22 cellular contexts compared by ENCODE assay signal in the genomic region with DNA sequence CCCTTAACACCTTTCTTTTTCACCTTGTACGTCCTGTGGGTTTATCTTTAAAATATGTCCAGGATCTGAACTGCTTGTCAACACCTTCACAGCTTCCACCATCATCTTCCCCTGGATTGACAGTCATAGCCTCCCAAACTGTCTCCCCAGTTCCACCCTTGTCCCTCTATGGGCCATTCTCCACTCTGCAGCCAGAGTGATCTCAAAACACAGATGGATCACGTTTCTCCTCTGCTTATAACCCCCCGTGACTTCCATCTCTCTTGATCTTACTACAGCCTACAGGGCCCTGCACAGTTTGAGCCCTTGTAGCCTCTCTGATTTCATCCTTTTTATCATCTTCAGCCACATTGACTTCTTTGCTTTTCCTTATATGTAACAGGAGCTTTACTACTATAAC. TPM values are rescaled to one million over a fixed set of nuclear protein-coding genes. Genes with fewer than 3 reads are reported as not detected.
DNase-seq lines count a peak whose midpoint lies in the region; FAIRE-seq and TF ChIP-seq lines count a peak whose summit lies in the region.
"Had no signal": no experiment of that assay in that cellular context is flagged by ENCODE, and none has a peak within 500 bp of the region (broad histone marks: within the 10 kb centered on the region; RNA-seq: fewer than 3 reads in every experiment).

No MANE protein-coding gene starts in this region.

- no peaks in the 10 kb centered on the region for H3K4me1 ChIP-seq in H9 (ENCODE audit: insufficient read depth, low read length)
- H3K4me1 ChIP-seq: HAP-1 had no signal

- H3K4me2 ChIP-seq in H9 (ENCODE audit: insufficient read depth, insufficient read length, low read length), result no peak overlapping the region
- H3K4me2 ChIP-seq: A549, SK-N-SH had no signal

- H2BK120ac ChIP-seq in H9 (ENCODE audit: low read depth, low read length, poor library complexity, severe bottlenecking), result no peak overlapping the region

- POLR2A ChIA-PET in AG04450 (lab: Yijun Ruan, JAX), result interaction anchor here (0.7 kb wide), 1 partner anchor 145 kb away, joined by 3 read pairs; no protein-coding TSS in a partner anchor

- H3K14ac ChIP-seq in H9 (ENCODE audit: insufficient read depth, low read length), result no peak overlapping the region

- H4K8ac ChIP-seq in H9 (replicated peaks; ENCODE audit: insufficient read length, low read depth, low read length), result no peak overlapping the region

- no peak overlapping the region for H4K91ac ChIP-seq in H9 (ENCODE audit: insufficient read length, low read depth, low read length)

- H2AFZ ChIP-seq in H9 (ENCODE audit: low read length), result no peak overlapping the region

- H3K27ac Mint-ChIP-seq in H9 (no peak overlapping the region), nephron progenitor cell (no peak overlapping the region), osteocyte (ENCODE audit: unreplicated experiment) (no peak overlapping the region)
- H3K27ac Mint-ChIP-seq: IgD-negative memory B cell had no signal

- no peaks in the 10 kb centered on the region for H3K9me3 Mint-ChIP-seq in H9
- H3K9me3 Mint-ChIP-seq in nephron progenitor cell, result no peaks in the 10 kb centered on the region
- H3K9me3 Mint-ChIP-seq in osteocyte (ENCODE audit: unreplicated experiment), result no peaks in the 10 kb centered on the region
- H3K9me3 Mint-ChIP-seq: IgD-negative memory B cell had no signal

- H2AK5ac ChIP-seq in H9 (ENCODE audit: insufficient read length, low read length), result no peak overlapping the region

- TF ChIP-seq CTCF in AG04450 (IDR thresholded peaks at IDR 0.05; ENCODE audit: low read depth, low read length), result peak; percentile 24
- peak; percentile 23; the same call in 1 of the 3 replicates for TF ChIP-seq CTCF in H9 (conservative IDR thresholded peaks at IDR 0.05)
- peak; percentile 25 for TF ChIP-seq CTCF in brain microvascular endothelial cell (IDR thresholded peaks at IDR 0.05; ENCODE audit: low read depth, low read length, missing control alignments)
- no peak for TF ChIP-seq CTCF in nephron progenitor cell (IDR thresholded peaks at IDR 0.05)
- TF ChIP-seq CTCF in osteocyte (IDR thresholded peaks at IDR 0.05), result no peak

- peaks cover 96% of the 10 kb centered on the region for H3K27me3 Mint-ChIP-seq in H9 (ENCODE audit: low read depth)
- peaks cover 70% of the 10 kb centered on the region for H3K27me3 Mint-ChIP-seq in nephron progenitor cell (ENCODE audit: low read depth, poor library complexity)
- peaks cover 42% of the 10 kb centered on the region for H3K27me3 Mint-ChIP-seq in osteocyte (ENCODE audit: unreplicated experiment)

- no peak overlapping the region for H3K56ac ChIP-seq in H9 (ENCODE audit: insufficient read length, low read depth, low read length)

- CTCF ChIA-PET in AG04450 (lab: Charles Lee), result no interaction called here

- no peak overlapping the region for H3T11ph ChIP-seq in H9 (ENCODE audit: low read length)

- FAIRE-seq in GM19239 (lab: Jason Lieb, UNC), result no peak
- FAIRE-seq: A549 had no signal

- WGBS in H9 (ENCODE audit: extremely low coverage, insufficient read length, low lambda C conversion rate), result no CpG with 5 or more reads among the region's 3 CpGs

- in situ Hi-C loops in brain microvascular endothelial cell (cut with HindIII; ENCODE audit: low pct_ligation_motif_present, low sequenced_read_pairs) (no loop called here), KBM-7 (cut with MboI; ENCODE audit: low pct_unique_long_range_greater_than_20kb, low sequenced_read_pairs) (no loop called here)

- no peak overlapping the region for H3K18ac ChIP-seq in H9 (ENCODE audit: insufficient read length, low read depth, low read length)

- H4K20me1 ChIP-seq in H9 (ENCODE audit: control insufficient read depth, insufficient read depth, insufficient read length), result no peaks in the 10 kb centered on the region

- H3K27ac ChIP-seq in AG04450 (ENCODE audit: low read depth, low read length), result no peak overlapping the region
- H3K27ac ChIP-seq in H9 (ENCODE audit: insufficient read length, low read depth, low read length), result no peak overlapping the region
- no peak overlapping the region for H3K27ac ChIP-seq in brain microvascular endothelial cell
- H3K27ac ChIP-seq: A549, C4-2B had no signal

- no peak overlapping the region for H2BK5ac ChIP-seq in H9 (ENCODE audit: insufficient read length, low read length)

- H3K36me3 ChIP-seq in brain microvascular endothelial cell (replicated peaks), result no peaks in the 10 kb centered on the region
- H3K36me3 ChIP-seq: HAP-1 had no signal

- DNase-seq in AG04450 (ENCODE audit: low read depth, low spot score) (no peak), H9 (no peak), brain microvascular endothelial cell (no peak), nephron progenitor cell (no peak), osteocyte (ENCODE audit: extremely low spot score, unreplicated experiment) (no peak), GM19239 (ENCODE audit: insufficient read length, low spot score) (no peak), KBM-7 (no peak)
- DNase-seq: DND-41, NCI-H1105, NCI-H2081, NCI-H510A, NCI-H748 treated with DMSO at 0.1 percent for 48 hours, PC-3, RPMI8226, SHP77 treated with DMSO at 0.1 percent for 48 hours, SK-N-SH had no signal

- H3K23me2 ChIP-seq in H9 (ENCODE audit: insufficient read length, low read depth, low read length, poor library complexity, severe bottlenecking), result peaks cover 5% of the 10 kb centered on the region

- H3K4me1 Mint-ChIP-seq in H9, result peaks cover 3 to 23% of the 10 kb centered on the region in 2 experiments
- H3K4me1 Mint-ChIP-seq in nephron progenitor cell, result peaks cover 62% of the 10 kb centered on the region
- H3K4me1 Mint-ChIP-seq in osteocyte (ENCODE audit: unreplicated experiment), result peaks cover 19% of the 10 kb centered on the region

- H3K27me3 ChIP-seq in AG04450 (ENCODE audit: control insufficient read depth, insufficient read depth, low read length) (peaks cover 67% of the 10 kb centered on the region), H9 (ENCODE audit: insufficient read depth, low read length) (peaks cover 40% of the 10 kb centered on the region), brain microvascular endothelial cell (replicated peaks) (peaks cover 29% of the 10 kb centered on the region)

- H3K23ac ChIP-seq in H9 (ENCODE audit: insufficient read length, low read depth, low read length), result no peak overlapping the region

- H4K5ac ChIP-seq in H9 (ENCODE audit: insufficient read length, low read depth, low read length), result no peak overlapping the region

- H3K9me3 ChIP-seq in AG04450 (ENCODE audit: control insufficient read depth, insufficient read depth, low read length), result peaks cover 7% of the 10 kb centered on the region; the same call in 1 of the 2 replicates
- H3K9me3 ChIP-seq in H9 (ENCODE audit: control insufficient read depth, low read depth, low read length), result no peaks in the 10 kb centered on the region
- H3K9me3 ChIP-seq: A549, HAP-1, SK-N-SH had no signal

- H3K9ac ChIP-seq in H9 (ENCODE audit: extremely low read depth, insufficient read length, low read length), result no peak overlapping the region
- H3K9ac ChIP-seq: SK-N-SH had no signal

- H3K79me1 ChIP-seq in H9 (ENCODE audit: insufficient read depth, low read depth, low read length, poor library complexity, severe bottlenecking), result no peaks in the 10 kb centered on the region

- H2BK12ac ChIP-seq in H9 (ENCODE audit: insufficient read length, low read depth, low read length), result no peak overlapping the region

- no peak overlapping the region for H2BK20ac ChIP-seq in H9 (ENCODE audit: low read depth, low read length, poor library complexity, severe bottlenecking)

- H3K4ac ChIP-seq in H9 (ENCODE audit: low read depth, low read length), result no peak overlapping the region

- H3K79me2 ChIP-seq in H9 (ENCODE audit: insufficient read depth, low read length), result no peaks in the 10 kb centered on the region

- H3K4me3 ChIP-seq in AG04450 (ENCODE audit: low read depth, low read length), result no peak overlapping the region
- no peak overlapping the region for H3K4me3 ChIP-seq in brain microvascular endothelial cell (ENCODE audit: low read depth, low read length)
- H3K4me3 ChIP-seq: A549, HAP-1 had no signal

- H3K36me3 Mint-ChIP-seq in H9 (ENCODE audit: insufficient read depth in 1 of 3, low read depth in 3 of 3) (no peaks in the 10 kb centered on the region), nephron progenitor cell (ENCODE audit: low read depth) (no peaks in the 10 kb centered on the region), osteocyte (ENCODE audit: unreplicated experiment) (no peaks in the 10 kb centered on the region)

- H3K4me3 Mint-ChIP-seq in H9, result no peak overlapping the region
- H3K4me3 Mint-ChIP-seq in nephron progenitor cell, result peak overlapping the region; percentile 3
- H3K4me3 Mint-ChIP-seq in osteocyte (ENCODE audit: unreplicated experiment), result no peak overlapping the region
- H3K4me3 Mint-ChIP-seq: IgD-negative memory B cell had no signal

- H2BK15ac ChIP-seq in H9 (ENCODE audit: low read depth, low read length), result no peak overlapping the region

RNA-seq across cellular contexts. Expression of gene INSRR, which starts 4.3 kb away (rescaled TPM):
- polyA plus RNA-seq in AG04450 (2011; rRNA removed), result not detected in 2 replicates
- not detected in 2 replicates for polyA minus RNA-seq in AG04450 (2011; rRNA and poly(A)+ RNA removed)
- total RNA-seq in H9 (2021) (not detected in 2 replicates), osteocyte (0.08 and 0.21 TPM in 2 replicates)
- total RNA-seq: G401, LHCN-M2, PC-3 had no signal
- polyA plus RNA-seq: A549, IgD-negative memory B cell had no signal

RNA-seq across cellular contexts. Expression of gene NTRK1, which starts 6.0 kb away (rescaled TPM):
- polyA plus RNA-seq in AG04450 (2011; rRNA removed), result not detected in 2 replicates
- polyA minus RNA-seq in AG04450 (2011; rRNA and poly(A)+ RNA removed), result not detected in 2 replicates
- total RNA-seq in H9 (2021) (0.13 and 0.24 TPM in 2 replicates), osteocyte (not detected in 2 replicates)
- total RNA-seq: LHCN-M2 had no signal
- polyA plus RNA-seq: IgD-negative memory B cell had no signal

RNA-seq across cellular contexts. Expression of gene SH2D2A, which starts 38.0 kb away (rescaled TPM):
- 0.09 TPM in 1 of 2 replicates, not detected in the other for polyA plus RNA-seq in AG04450 (2011; rRNA removed)
- not detected in 2 replicates for polyA minus RNA-seq in AG04450 (2011; rRNA and poly(A)+ RNA removed)
- total RNA-seq in H9 (2021) (2.0 and 2.5 TPM in 2 replicates), osteocyte (not detected in 2 replicates)
- total RNA-seq: LHCN-M2 had no signal
- polyA plus RNA-seq: SK-N-SH had no signal

RNA-seq across cellular contexts. Expression of gene PEAR1, which starts 38.9 kb away (rescaled TPM):
- 14.9 and 16.1 TPM in 2 replicates for polyA plus RNA-seq in AG04450 (2011; rRNA removed)
- polyA minus RNA-seq in AG04450 (2011; rRNA and poly(A)+ RNA removed), result 6.2 and 8.9 TPM in 2 replicates
- 0.31 and 0.39 TPM in 2 replicates for total RNA-seq in H9 (2021)
- total RNA-seq in osteocyte, result 27.4 and 28.2 TPM in 2 replicates
- polyA plus RNA-seq: IgD-negative memory B cell had no signal

Comparison
In these comparisons a context has a peak if more than half of its experiments do, and no peak if none do; other contexts are left out.
1. CTCF ChIP-seq: peak in AG04450 (single experiment), H9 (single experiment) and brain microvascular endothelial cell (single experiment); none in nephron progenitor cell (single experiment) and osteocyte (single experiment).